In genomic region chr2:217789736-217790181, GRCh38 we compare ENCODE assay signal across 8 cellular contexts.
DNase-seq lines count a peak whose midpoint lies in the region; ATAC-seq and TF ChIP-seq lines count a peak whose summit lies in the region.

No MANE protein-coding gene starts in this region.

- intact Hi-C loops in activated naive CD4-positive, alpha-beta T cell treated with anti-CD3 and anti-CD28 coated beads for 36 hours (cut with micrococcal nuclease): loop anchor here (1.0 kb wide), 4 partner anchors 97 to 279 kb away; no protein-coding TSS in a partner anchor
- intact Hi-C loops in left lung (cut with DNase I): loop anchor here (2.0 to 10.0 kb wide), 5 partner anchors 98 to 275 kb away; partner anchors contain the start of gene RUFY4 (in 1 of the 2)

- H3K4me1 Mint-ChIP-seq in activated naive CD4-positive, alpha-beta T cell treated with anti-CD3 and anti-CD28 coated beads for 36 hours (ENCODE audit: low read depth): peaks cover 14% of the 10 kb centered on the region
- peaks cover 11% of the 10 kb centered on the region for H3K4me1 Mint-ChIP-seq in activated T-cell treated with anti-CD3 and anti-CD28 coated beads, Interleukin-2, amount 50 U/mL, for 72 hours (ENCODE audit: low read depth)

- TF ChIP-seq CTCF in left lung (IDR thresholded peaks at IDR 0.05) (no peak), tibial nerve (IDR thresholded peaks at IDR 0.05) (no peak), RWPE1 (conservative IDR thresholded peaks at IDR 0.05; ENCODE audit: low read depth) (no peak)

- peaks cover 0 to 7% of the 10 kb centered on the region in 2 donors for H3K36me3 ChIP-seq in left lung
- peaks cover 0 to 11% (median 0%) of the 10 kb centered on the region in 3 donors for H3K36me3 ChIP-seq in tibial nerve

- 69% methylated on average over 13 of the region's 13 CpGs for WGBS in tibial nerve, 2 donors

- TF ChIP-seq EP300 in tibial nerve (IDR thresholded peaks at IDR 0.05): no peak

- H3K9me3 ChIP-seq in left lung: no peaks in the 10 kb centered on the region
- H3K9me3 ChIP-seq in tibial nerve: no peaks in the 10 kb centered on the region

- POLR2A ChIA-PET in RWPE1 (lab: Yijun Ruan, JAX; ENCODE audit: low non-redundant PET): no interaction called here

- no peak for TF ChIP-seq POLR2A in tibial nerve (IDR thresholded peaks at IDR 0.05)

- CTCF ChIA-PET in activated naive CD4-positive, alpha-beta T cell treated with anti-CD3 and anti-CD28 coated beads for 36 hours (lab: Charles Lee): interaction anchor here (0.6 to 10.8 kb wide), 32 partner anchors 10 to 281 kb away, joined by 3 to 231 read pairs (median 5); no protein-coding TSS in a partner anchor
- CTCF ChIA-PET in RWPE1 (lab: Yijun Ruan, JAX): interaction anchor here (0.6 to 3.9 kb wide), 27 partner anchors 10 to 1134 kb away, joined by 3 to 27 read pairs (median 4); partner anchors contain the start of gene RUFY4

- peak overlapping the region; percentile 76 for H3K4me3 Mint-ChIP-seq in activated naive CD4-positive, alpha-beta T cell treated with anti-CD3 and anti-CD28 coated beads for 36 hours
- peak overlapping the region; percentile 29 to 86 for H3K4me3 Mint-ChIP-seq in activated T-cell treated with anti-CD3 and anti-CD28 coated beads, Interleukin-2, amount 50 U/mL, for 72 hours

- peak in 1 of 2 donors; percentile 16 for ATAC-seq in activated T-cell treated with anti-CD3 and anti-CD28 coated beads, Interleukin-2, amount 50 U/mL, for 72 hours (replicated peaks in 1 of 2)
- ATAC-seq in left lung (no peak), HG03095 (IDR thresholded peaks at IDR 0.05; ENCODE audit: unreplicated experiment) (no peak)

- H3K27ac Mint-ChIP-seq in activated naive CD4-positive, alpha-beta T cell treated with anti-CD3 and anti-CD28 coated beads for 36 hours: no peak overlapping the region
- H3K27ac Mint-ChIP-seq in activated T-cell treated with anti-CD3 and anti-CD28 coated beads, Interleukin-2, amount 50 U/mL, for 72 hours: no peak overlapping the region

- no peaks in the 10 kb centered on the region for H3K27me3 Mint-ChIP-seq in activated naive CD4-positive, alpha-beta T cell treated with anti-CD3 and anti-CD28 coated beads for 36 hours (ENCODE audit: low read depth)
- H3K27me3 Mint-ChIP-seq in activated T-cell treated with anti-CD3 and anti-CD28 coated beads, Interleukin-2, amount 50 U/mL, for 72 hours (ENCODE audit: low read depth): no peaks in the 10 kb centered on the region

- H3K27me3 ChIP-seq in left lung (no peaks in the 10 kb centered on the region), tibial nerve (no peaks in the 10 kb centered on the region)

- H3K4me3 ChIP-seq in left lung: peak overlapping the region in 1 of 2 donors; percentile 31
- peak overlapping the region in 2 of 4 donors; percentile 27 to 30 for H3K4me3 ChIP-seq in tibial nerve

- no peaks in the 10 kb centered on the region for H3K36me3 Mint-ChIP-seq in activated naive CD4-positive, alpha-beta T cell treated with anti-CD3 and anti-CD28 coated beads for 36 hours (ENCODE audit: low read depth)
- H3K36me3 Mint-ChIP-seq in activated T-cell treated with anti-CD3 and anti-CD28 coated beads, Interleukin-2, amount 50 U/mL, for 72 hours (ENCODE audit: insufficient read depth in 2 of 2): no peaks in the 10 kb centered on the region

- no peaks in the 10 kb centered on the region for H3K9me3 Mint-ChIP-seq in activated naive CD4-positive, alpha-beta T cell treated with anti-CD3 and anti-CD28 coated beads for 36 hours
- no peaks in the 10 kb centered on the region for H3K9me3 Mint-ChIP-seq in activated T-cell treated with anti-CD3 and anti-CD28 coated beads, Interleukin-2, amount 50 U/mL, for 72 hours

- H3K4me1 ChIP-seq in left lung: peaks cover 5 to 46% of the 10 kb centered on the region in 2 donors
- H3K4me1 ChIP-seq in tibial nerve: peaks cover 0 to 43% (median 3%) of the 10 kb centered on the region in 4 donors

- H3K27ac ChIP-seq in left lung (peak overlapping the region; percentile 20 to 79), tibial nerve (peak overlapping the region in 3 of 4 donors; percentile 32 to 68 (median 65)), RWPE1 (no peak overlapping the region)

- peak; percentile 19 for DNase-seq in activated naive CD4-positive, alpha-beta T cell treated with anti-CD3 and anti-CD28 coated beads for 36 hours
- no peak for DNase-seq in activated naive CD4-positive, alpha-beta T cell treated with Interleukin-2 at 50 U/mL for 16 hours
- no peak for DNase-seq in activated T-cell treated with anti-CD3 and anti-CD28 coated beads, Interleukin-2, amount 50 U/mL, for 72 hours
- no peak for DNase-seq in left lung
- DNase-seq in tibial nerve (ENCODE audit: low spot score in 2 of 2): peak in 1 of 2 donors; percentile 9
- DNase-seq in HuH-7.5 (ENCODE audit: low spot score): no peak
- no peak for DNase-seq in RWPE1 (ENCODE audit: low spot score)
